ENCODE assay signal across 9 cellular contexts in the genomic region with DNA sequence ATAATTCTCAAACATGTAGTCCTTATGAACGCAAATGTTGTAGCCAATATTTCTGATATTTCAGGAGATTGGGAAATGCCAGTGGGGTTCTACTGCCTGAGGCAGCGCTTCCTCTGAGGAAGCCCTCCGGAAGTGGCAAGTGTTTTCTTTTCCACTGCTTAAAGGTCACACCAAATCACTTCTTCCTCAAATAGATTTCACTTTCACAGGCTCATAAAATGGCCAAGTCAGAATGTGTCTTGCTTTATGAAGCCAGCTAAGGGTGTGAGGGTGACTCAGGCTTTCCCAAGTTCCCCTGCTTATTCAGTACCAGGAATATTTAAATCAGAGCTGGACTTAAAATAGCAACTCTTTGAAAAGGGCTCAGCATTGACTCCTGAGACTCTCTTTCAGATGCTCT.
DNase-seq lines count a peak whose midpoint lies in the region; ATAC-seq and TF ChIP-seq lines count a peak whose summit lies in the region.
"Had no signal": no experiment of that assay in that cellular context is flagged by ENCODE, and none has a peak within 500 bp of the region (broad histone marks: within the 10 kb centered on the region; RNA-seq: fewer than 3 reads in every experiment).

No MANE protein-coding gene starts in this region.

- ATAC-seq in activated CD8-positive, alpha-beta T cell treated with anti-CD3 and anti-CD28 coated beads for 36 hours, result peak; percentile 10
- ATAC-seq in memory B cell (ENCODE audit: low read depth), result peak; percentile 47
- ATAC-seq in HG03135 (IDR thresholded peaks at IDR 0.05; ENCODE audit: unreplicated experiment), result no peak

- intact Hi-C loops in activated CD8-positive, alpha-beta T cell treated with anti-CD3 and anti-CD28 coated beads for 36 hours (cut with micrococcal nuclease), result no loop called here

- peak overlapping the region; percentile 62 for H3K27ac Mint-ChIP-seq in activated CD8-positive, alpha-beta T cell treated with anti-CD3 and anti-CD28 coated beads for 36 hours
- no peak overlapping the region for H3K27ac Mint-ChIP-seq in memory B cell

- no peaks in the 10 kb centered on the region for H3K27me3 Mint-ChIP-seq in activated CD8-positive, alpha-beta T cell treated with anti-CD3 and anti-CD28 coated beads for 36 hours
- no peaks in the 10 kb centered on the region for H3K27me3 Mint-ChIP-seq in memory B cell

- POLR2A ChIA-PET in activated CD8-positive, alpha-beta T cell treated with anti-CD3 and anti-CD28 coated beads for 36 hours (lab: Charles Lee), result no interaction called here

- in situ Hi-C loops in GM23248 (cut with MboI) (loop anchor here (25.0 kb wide), 1 partner anchor 203 kb away; no protein-coding TSS in a partner anchor), GM13977 (cut with MboI; ENCODE audit: low pct_unique_long_range_greater_than_20kb, low sequenced_read_pairs, unreplicated experiment) (no loop called here)

- H4K20me1 ChIP-seq in GM23248 (ENCODE audit: insufficient read depth), result no peaks in the 10 kb centered on the region

- no peak for TF ChIP-seq CTCF in activated CD8-positive, alpha-beta T cell treated with anti-CD3 and anti-CD28 coated beads for 36 hours (IDR thresholded peaks at IDR 0.05)
- TF ChIP-seq CTCF in GM13977 (IDR thresholded peaks at IDR 0.05; ENCODE audit: extremely low read depth, insufficient read depth, missing control alignments), result no peak

- H3K4me1 ChIP-seq in GM23248 (ENCODE audit: insufficient read depth), result peaks cover 53% of the 10 kb centered on the region

- H3K27ac ChIP-seq in GM23248, result peak overlapping the region; percentile 68
- H3K27ac ChIP-seq: cardiac muscle cell had no signal

- no peaks in the 10 kb centered on the region for H3K79me2 ChIP-seq in GM23248 (ENCODE audit: insufficient read depth)

- no peaks in the 10 kb centered on the region for H3K9me3 ChIP-seq in GM23248 (ENCODE audit: low read depth)

- H3K9me3 Mint-ChIP-seq in activated CD8-positive, alpha-beta T cell treated with anti-CD3 and anti-CD28 coated beads for 36 hours, result no peaks in the 10 kb centered on the region
- no peaks in the 10 kb centered on the region for H3K9me3 Mint-ChIP-seq in memory B cell

- H3K36me3 Mint-ChIP-seq in activated CD8-positive, alpha-beta T cell treated with anti-CD3 and anti-CD28 coated beads for 36 hours (ENCODE audit: low read depth), result peaks cover 1% of the 10 kb centered on the region
- H3K36me3 Mint-ChIP-seq in memory B cell, result no peaks in the 10 kb centered on the region

- no peak overlapping the region for H3K9ac ChIP-seq in GM23248

- H3K36me3 ChIP-seq in GM23248 (ENCODE audit: low read depth), result no peaks in the 10 kb centered on the region
- H3K36me3 ChIP-seq: cardiac muscle cell had no signal

- H3K4me3 Mint-ChIP-seq in activated CD8-positive, alpha-beta T cell treated with anti-CD3 and anti-CD28 coated beads for 36 hours, result no peak overlapping the region
- no peak overlapping the region for H3K4me3 Mint-ChIP-seq in memory B cell

- 4% methylated on average over 3 of the region's 3 CpGs for WGBS in GM23248 (ENCODE audit: low coverage in 1 of 2, low lambda C conversion rate in 2 of 2, missing lambda C conversion rate in 2 of 2), 2 experiments

- no peak overlapping the region for H2AFZ ChIP-seq in GM23248

- H3K9me2 ChIP-seq in GM23248 (ENCODE audit: insufficient read depth), result no peaks in the 10 kb centered on the region

- H3K4me3 ChIP-seq in GM23248, result no peak overlapping the region
- H3K4me3 ChIP-seq: cardiac muscle cell had no signal

- H3K4me1 Mint-ChIP-seq in activated CD8-positive, alpha-beta T cell treated with anti-CD3 and anti-CD28 coated beads for 36 hours (ENCODE audit: low read depth), result peaks cover 76% of the 10 kb centered on the region
- H3K4me1 Mint-ChIP-seq in memory B cell, result peaks cover 26% of the 10 kb centered on the region

- H3K27me3 ChIP-seq in GM23248 (replicated peaks; ENCODE audit: insufficient read depth), result no peaks in the 10 kb centered on the region
- H3K27me3 ChIP-seq: cardiac muscle cell had no signal

- peaks cover 48% of the 10 kb centered on the region for H3F3A ChIP-seq in GM23248 (ENCODE audit: insufficient read depth)

- DNase-seq in Ammon's horn (ENCODE audit: low spot score) (peak; percentile 3), GM23248 (peak; percentile 79), memory B cell (ENCODE audit: low spot score in 2 of 2) (no peak), ureter (ENCODE audit: low spot score) (no peak), GM13977 (ENCODE audit: low spot score) (no peak), NCI-H2196 treated with DMSO at 0.1 percent for 48 hours (lab: John Stamatoyannopoulos, UW; ENCODE audit: unreplicated experiment) (no peak)
- DNase-seq in activated CD8-positive, alpha-beta T cell treated with anti-CD3 and anti-CD28 coated beads for 36 hours, result peak; percentile 49

- no peak overlapping the region for H3K4me2 ChIP-seq in GM23248 (ENCODE audit: unreplicated experiment)

- CTCF ChIA-PET in activated CD8-positive, alpha-beta T cell treated with anti-CD3 and anti-CD28 coated beads for 36 hours (lab: Charles Lee), result no interaction called here

Comparison
In these comparisons a context has a peak if more than half of its experiments do, and no peak if none do; other contexts are left out.
1. DNase-seq: peak in Ammon's horn (single experiment), GM23248 (single experiment) and activated CD8-positive, alpha-beta T cell treated with anti-CD3 and anti-CD28 coated beads for 36 hours (single experiment); none in memory B cell (0 of 2), ureter (single experiment), GM13977 (single experiment) and NCI-H2196 treated with DMSO at 0.1 percent for 48 hours (single experiment).